Comparison of ENCODE assay signal across 1 cellular context in the genomic region with DNA sequence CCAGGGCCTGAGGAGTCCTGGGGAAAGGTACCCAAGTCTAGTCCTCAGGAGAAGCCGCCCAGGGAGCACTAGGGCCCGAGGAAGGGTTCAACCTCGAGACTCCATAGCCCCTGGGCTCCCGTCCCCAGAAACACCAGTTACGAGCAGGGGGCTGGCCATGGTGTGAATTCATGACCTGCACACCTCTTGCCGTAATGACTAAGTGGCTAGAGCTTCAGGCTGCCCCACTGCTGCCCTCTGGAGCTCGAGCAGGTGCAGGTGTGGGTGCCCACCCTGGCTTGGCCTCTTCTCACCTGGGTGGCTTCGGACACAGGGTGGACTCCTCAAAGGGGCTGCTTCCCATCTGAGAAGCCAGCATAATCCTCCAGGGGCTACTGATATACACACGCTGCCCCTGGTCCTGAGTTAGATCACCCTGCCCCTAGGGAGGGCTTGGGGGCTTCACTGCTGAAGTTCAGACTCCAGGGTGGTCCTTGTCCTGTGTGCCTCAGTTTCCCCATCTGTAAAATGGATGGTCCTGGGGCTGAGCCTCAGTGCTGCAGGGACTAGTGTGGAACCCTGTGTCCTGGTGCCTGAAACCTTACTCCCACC.
TF ChIP-seq lines count a peak whose summit lies in the region.

No MANE protein-coding gene starts in this region.

TF ChIP-seq in HepG2, 621 proteins besides CTCF, POLR2A, EP300 and RAD21 (continued from another document and continues in another):
- TF ChIP-seq, protein P1, sequence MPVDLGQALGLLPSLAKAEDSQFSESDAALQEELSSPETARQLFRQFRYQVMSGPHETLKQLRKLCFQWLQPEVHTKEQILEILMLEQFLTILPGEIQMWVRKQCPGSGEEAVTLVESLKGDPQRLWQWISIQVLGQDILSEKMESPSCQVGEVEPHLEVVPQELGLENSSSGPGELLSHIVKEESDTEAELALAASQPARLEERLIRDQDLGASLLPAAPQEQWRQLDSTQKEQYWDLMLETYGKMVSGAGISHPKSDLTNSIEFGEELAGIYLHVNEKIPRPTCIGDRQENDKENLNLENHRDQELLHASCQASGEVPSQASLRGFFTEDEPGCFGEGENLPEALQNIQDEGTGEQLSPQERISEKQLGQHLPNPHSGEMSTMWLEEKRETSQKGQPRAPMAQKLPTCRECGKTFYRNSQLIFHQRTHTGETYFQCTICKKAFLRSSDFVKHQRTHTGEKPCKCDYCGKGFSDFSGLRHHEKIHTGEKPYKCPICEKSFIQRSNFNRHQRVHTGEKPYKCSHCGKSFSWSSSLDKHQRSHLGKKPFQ (CRISPR knock-in tag; IDR thresholded peaks at IDR 0.05; ENCODE audit: insufficient replicate concordance) = peak; percentile 90
- TF ChIP-seq KDM4B (CRISPR knock-in tag; IDR thresholded peaks at IDR 0.05) (no peak), ZNF629 (CRISPR knock-in tag; conservative IDR thresholded peaks at IDR 0.05) (peak; percentile 81), ZEB1 (IDR thresholded peaks at IDR 0.05; ENCODE audit: insufficient replicate concordance, low read depth) (peak; percentile 33), BRD4 (CRISPR knock-in tag; IDR thresholded peaks at IDR 0.05) (no peak), SMARCC2 (IDR thresholded peaks at IDR 0.05) (no peak), EEA1 (CRISPR knock-in tag; IDR thresholded peaks at IDR 0.05; ENCODE audit: borderline replicate concordance) (no peak), ZBTB7B (CRISPR knock-in tag; IDR thresholded peaks at IDR 0.05) (peak; percentile 12; the same call in 1 of the 2 replicates), NFYC (CRISPR knock-in tag; IDR thresholded peaks at IDR 0.05) (no peak), ZBTB20 (CRISPR knock-in tag; IDR thresholded peaks at IDR 0.05; ENCODE audit: borderline replicate concordance, low read depth) (no peak; the same call in 1 of the 2 replicates), MED8 (CRISPR knock-in tag; IDR thresholded peaks at IDR 0.05; ENCODE audit: insufficient replicate concordance) (no peak), ZNF792 (CRISPR knock-in tag; IDR thresholded peaks at IDR 0.05) (peak; percentile 22; the same call in 1 of the 2 replicates), KLF11 (CRISPR knock-in tag; IDR thresholded peaks at IDR 0.05) (no peak), ZNF335 (CRISPR knock-in tag; IDR thresholded peaks at IDR 0.05) (no peak), TARDBP (CRISPR knock-in tag; IDR thresholded peaks at IDR 0.05) (0 out of 2 replicates have a peak, but pooled peaks have one; percentile 4), NR2F6 (IDR thresholded peaks at IDR 0.05) (no peak), NR2F6 (CRISPR knock-in tag; IDR thresholded peaks at IDR 0.05) (peak; percentile 17; the same call in 1 of the 2 replicates), EED (CRISPR knock-in tag; IDR thresholded peaks at IDR 0.05) (0 out of 2 replicates have a peak, but pooled peaks have one; percentile 39), ZNF850 (CRISPR knock-in tag; conservative IDR thresholded peaks at IDR 0.05) (no peak), DMAP1 (CRISPR knock-in tag; IDR thresholded peaks at IDR 0.05) (no peak), RELA (CRISPR knock-in tag; IDR thresholded peaks at IDR 0.05) (no peak), TMF1 (CRISPR knock-in tag; IDR thresholded peaks at IDR 0.05; ENCODE audit: low read depth) (no peak), ASH2L (IDR thresholded peaks at IDR 0.05; ENCODE audit: insufficient read length, low read depth, low read length) (no peak), HOXA5 (CRISPR knock-in tag; IDR thresholded peaks at IDR 0.05) (no peak), ZBTB3 (CRISPR knock-in tag; IDR thresholded peaks at IDR 0.05; ENCODE audit: borderline replicate concordance, low read depth) (no peak), SPEN (CRISPR knock-in tag; IDR thresholded peaks at IDR 0.05; ENCODE audit: low read depth) (no peak; the same call in 1 of the 2 replicates), AKAP8 (CRISPR knock-in tag; IDR thresholded peaks at IDR 0.05) (peak; percentile 85; the same call in 1 of the 2 replicates), ZNF205 (CRISPR knock-in tag; IDR thresholded peaks at IDR 0.05) (no peak)
- TF ChIP-seq, protein P2, sequence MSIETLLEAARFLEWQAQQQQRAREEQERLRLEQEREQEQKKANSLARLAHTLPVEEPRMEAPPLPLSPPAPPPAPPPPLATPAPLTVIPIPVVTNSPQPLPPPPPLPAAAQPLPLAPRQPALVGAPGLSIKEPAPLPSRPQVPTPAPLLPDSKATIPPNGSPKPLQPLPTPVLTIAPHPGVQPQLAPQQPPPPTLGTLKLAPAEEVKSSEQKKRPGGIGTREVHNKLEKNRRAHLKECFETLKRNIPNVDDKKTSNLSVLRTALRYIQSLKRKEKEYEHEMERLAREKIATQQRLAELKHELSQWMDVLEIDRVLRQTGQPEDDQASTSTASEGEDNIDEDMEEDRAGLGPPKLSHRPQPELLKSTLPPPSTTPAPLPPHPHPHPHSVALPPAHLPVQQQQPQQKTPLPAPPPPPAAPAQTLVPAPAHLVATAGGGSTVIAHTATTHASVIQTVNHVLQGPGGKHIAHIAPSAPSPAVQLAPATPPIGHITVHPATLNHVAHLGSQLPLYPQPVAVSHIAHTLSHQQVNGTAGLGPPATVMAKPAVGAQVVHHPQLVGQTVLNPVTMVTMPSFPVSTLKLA (IDR thresholded peaks at IDR 0.05) = no peak
- TF ChIP-seq, protein P3, sequence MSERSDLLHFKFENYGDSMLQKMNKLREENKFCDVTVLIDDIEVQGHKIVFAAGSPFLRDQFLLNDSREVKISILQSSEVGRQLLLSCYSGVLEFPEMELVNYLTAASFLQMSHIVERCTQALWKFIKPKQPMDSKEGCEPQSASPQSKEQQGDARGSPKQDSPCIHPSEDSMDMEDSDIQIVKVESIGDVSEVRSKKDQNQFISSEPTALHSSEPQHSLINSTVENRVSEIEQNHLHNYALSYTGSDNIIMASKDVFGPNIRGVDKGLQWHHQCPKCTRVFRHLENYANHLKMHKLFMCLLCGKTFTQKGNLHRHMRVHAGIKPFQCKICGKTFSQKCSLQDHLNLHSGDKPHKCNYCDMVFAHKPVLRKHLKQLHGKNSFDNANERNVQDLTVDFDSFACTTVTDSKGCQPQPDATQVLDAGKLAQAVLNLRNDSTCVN (CRISPR knock-in tag; IDR thresholded peaks at IDR 0.05; ENCODE audit: borderline replicate concordance) = peak; percentile 63; the same call in 1 of the 2 replicates
- TF ChIP-seq, protein P4, sequence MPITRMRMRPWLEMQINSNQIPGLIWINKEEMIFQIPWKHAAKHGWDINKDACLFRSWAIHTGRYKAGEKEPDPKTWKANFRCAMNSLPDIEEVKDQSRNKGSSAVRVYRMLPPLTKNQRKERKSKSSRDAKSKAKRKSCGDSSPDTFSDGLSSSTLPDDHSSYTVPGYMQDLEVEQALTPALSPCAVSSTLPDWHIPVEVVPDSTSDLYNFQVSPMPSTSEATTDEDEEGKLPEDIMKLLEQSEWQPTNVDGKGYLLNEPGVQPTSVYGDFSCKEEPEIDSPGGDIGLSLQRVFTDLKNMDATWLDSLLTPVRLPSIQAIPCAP (CRISPR knock-in tag; IDR thresholded peaks at IDR 0.05; ENCODE audit: low read depth) = no peak
- TF ChIP-seq, protein P5, sequence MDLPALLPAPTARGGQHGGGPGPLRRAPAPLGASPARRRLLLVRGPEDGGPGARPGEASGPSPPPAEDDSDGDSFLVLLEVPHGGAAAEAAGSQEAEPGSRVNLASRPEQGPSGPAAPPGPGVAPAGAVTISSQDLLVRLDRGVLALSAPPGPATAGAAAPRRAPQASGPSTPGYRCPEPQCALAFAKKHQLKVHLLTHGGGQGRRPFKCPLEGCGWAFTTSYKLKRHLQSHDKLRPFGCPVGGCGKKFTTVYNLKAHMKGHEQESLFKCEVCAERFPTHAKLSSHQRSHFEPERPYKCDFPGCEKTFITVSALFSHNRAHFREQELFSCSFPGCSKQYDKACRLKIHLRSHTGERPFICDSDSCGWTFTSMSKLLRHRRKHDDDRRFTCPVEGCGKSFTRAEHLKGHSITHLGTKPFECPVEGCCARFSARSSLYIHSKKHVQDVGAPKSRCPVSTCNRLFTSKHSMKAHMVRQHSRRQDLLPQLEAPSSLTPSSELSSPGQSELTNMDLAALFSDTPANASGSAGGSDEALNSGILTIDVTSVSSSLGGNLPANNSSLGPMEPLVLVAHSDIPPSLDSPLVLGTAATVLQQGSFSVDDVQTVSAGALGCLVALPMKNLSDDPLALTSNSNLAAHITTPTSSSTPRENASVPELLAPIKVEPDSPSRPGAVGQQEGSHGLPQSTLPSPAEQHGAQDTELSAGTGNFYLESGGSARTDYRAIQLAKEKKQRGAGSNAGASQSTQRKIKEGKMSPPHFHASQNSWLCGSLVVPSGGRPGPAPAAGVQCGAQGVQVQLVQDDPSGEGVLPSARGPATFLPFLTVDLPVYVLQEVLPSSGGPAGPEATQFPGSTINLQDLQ (CRISPR knock-in tag; IDR thresholded peaks at IDR 0.05) = no peak
- TF ChIP-seq, protein P6, sequence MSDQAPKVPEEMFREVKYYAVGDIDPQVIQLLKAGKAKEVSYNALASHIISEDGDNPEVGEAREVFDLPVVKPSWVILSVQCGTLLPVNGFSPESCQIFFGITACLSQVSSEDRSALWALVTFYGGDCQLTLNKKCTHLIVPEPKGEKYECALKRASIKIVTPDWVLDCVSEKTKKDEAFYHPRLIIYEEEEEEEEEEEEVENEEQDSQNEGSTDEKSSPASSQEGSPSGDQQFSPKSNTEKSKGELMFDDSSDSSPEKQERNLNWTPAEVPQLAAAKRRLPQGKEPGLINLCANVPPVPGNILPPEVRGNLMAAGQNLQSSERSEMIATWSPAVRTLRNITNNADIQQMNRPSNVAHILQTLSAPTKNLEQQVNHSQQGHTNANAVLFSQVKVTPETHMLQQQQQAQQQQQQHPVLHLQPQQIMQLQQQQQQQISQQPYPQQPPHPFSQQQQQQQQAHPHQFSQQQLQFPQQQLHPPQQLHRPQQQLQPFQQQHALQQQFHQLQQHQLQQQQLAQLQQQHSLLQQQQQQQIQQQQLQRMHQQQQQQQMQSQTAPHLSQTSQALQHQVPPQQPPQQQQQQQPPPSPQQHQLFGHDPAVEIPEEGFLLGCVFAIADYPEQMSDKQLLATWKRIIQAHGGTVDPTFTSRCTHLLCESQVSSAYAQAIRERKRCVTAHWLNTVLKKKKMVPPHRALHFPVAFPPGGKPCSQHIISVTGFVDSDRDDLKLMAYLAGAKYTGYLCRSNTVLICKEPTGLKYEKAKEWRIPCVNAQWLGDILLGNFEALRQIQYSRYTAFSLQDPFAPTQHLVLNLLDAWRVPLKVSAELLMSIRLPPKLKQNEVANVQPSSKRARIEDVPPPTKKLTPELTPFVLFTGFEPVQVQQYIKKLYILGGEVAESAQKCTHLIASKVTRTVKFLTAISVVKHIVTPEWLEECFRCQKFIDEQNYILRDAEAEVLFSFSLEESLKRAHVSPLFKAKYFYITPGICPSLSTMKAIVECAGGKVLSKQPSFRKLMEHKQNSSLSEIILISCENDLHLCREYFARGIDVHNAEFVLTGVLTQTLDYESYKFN (CRISPR knock-in tag; conservative IDR thresholded peaks at IDR 0.05) = no peak
- TF ChIP-seq, protein P7, sequence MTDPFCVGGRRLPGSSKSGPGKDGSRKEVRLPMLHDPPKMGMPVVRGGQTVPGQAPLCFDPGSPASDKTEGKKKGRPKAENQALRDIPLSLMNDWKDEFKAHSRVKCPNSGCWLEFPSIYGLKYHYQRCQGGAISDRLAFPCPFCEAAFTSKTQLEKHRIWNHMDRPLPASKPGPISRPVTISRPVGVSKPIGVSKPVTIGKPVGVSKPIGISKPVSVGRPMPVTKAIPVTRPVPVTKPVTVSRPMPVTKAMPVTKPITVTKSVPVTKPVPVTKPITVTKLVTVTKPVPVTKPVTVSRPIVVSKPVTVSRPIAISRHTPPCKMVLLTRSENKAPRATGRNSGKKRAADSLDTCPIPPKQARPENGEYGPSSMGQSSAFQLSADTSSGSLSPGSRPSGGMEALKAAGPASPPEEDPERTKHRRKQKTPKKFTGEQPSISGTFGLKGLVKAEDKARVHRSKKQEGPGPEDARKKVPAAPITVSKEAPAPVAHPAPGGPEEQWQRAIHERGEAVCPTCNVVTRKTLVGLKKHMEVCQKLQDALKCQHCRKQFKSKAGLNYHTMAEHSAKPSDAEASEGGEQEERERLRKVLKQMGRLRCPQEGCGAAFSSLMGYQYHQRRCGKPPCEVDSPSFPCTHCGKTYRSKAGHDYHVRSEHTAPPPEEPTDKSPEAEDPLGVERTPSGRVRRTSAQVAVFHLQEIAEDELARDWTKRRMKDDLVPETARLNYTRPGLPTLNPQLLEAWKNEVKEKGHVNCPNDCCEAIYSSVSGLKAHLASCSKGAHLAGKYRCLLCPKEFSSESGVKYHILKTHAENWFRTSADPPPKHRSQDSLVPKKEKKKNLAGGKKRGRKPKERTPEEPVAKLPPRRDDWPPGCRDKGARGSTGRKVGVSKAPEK (CRISPR knock-in tag; IDR thresholded peaks at IDR 0.05; ENCODE audit: borderline replicate concordance) = no peak
- TF ChIP-seq, protein P8, sequence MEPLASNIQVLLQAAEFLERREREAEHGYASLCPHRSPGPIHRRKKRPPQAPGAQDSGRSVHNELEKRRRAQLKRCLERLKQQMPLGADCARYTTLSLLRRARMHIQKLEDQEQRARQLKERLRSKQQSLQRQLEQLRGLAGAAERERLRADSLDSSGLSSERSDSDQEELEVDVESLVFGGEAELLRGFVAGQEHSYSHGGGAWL (CRISPR knock-in tag; IDR thresholded peaks at IDR 0.05) = no peak
- TF ChIP-seq, protein P9, sequence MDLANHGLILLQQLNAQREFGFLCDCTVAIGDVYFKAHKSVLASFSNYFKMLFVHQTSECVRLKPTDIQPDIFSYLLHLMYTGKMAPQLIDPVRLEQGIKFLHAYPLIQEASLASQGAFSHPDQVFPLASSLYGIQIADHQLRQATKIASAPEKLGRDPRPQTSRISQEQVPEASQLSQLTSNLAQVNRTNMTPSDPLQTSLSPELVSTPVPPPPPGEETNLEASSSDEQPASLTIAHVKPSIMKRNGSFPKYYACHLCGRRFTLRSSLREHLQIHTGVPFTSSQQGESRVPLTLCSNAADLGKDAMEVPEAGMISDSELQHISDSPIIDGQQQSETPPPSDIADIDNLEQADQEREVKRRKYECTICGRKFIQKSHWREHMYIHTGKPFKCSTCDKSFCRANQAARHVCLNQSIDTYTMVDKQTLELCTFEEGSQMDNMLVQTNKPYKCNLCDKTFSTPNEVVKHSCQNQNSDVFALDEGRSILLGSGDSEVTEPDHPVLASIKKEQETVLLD (CRISPR knock-in tag; IDR thresholded peaks at IDR 0.05; ENCODE audit: low read depth) = no peak
- TF ChIP-seq, protein P10, sequence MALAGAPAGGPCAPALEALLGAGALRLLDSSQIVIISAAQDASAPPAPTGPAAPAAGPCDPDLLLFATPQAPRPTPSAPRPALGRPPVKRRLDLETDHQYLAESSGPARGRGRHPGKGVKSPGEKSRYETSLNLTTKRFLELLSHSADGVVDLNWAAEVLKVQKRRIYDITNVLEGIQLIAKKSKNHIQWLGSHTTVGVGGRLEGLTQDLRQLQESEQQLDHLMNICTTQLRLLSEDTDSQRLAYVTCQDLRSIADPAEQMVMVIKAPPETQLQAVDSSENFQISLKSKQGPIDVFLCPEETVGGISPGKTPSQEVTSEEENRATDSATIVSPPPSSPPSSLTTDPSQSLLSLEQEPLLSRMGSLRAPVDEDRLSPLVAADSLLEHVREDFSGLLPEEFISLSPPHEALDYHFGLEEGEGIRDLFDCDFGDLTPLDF (CRISPR knock-in tag; IDR thresholded peaks at IDR 0.05) = no peak
- TF ChIP-seq, protein P11, sequence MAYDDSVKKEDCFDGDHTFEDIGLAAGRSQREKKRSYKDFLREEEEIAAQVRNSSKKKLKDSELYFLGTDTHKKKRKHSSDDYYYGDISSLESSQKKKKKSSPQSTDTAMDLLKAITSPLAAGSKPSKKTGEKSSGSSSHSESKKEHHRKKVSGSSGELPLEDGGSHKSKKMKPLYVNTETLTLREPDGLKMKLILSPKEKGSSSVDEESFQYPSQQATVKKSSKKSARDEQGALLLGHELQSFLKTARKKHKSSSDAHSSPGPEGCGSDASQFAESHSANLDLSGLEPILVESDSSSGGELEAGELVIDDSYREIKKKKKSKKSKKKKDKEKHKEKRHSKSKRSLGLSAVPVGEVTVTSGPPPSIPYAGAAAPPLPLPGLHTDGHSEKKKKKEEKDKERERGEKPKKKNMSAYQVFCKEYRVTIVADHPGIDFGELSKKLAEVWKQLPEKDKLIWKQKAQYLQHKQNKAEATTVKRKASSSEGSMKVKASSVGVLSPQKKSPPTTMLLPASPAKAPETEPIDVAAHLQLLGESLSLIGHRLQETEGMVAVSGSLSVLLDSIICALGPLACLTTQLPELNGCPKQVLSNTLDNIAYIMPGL (CRISPR knock-in tag; IDR thresholded peaks at IDR 0.05; ENCODE audit: borderline replicate concordance in 1 of 2, low read depth in 1 of 2) = 0 out of 4 replicates have a peak, but pooled peaks of 1 of the 2 experiments have one; percentile 1
